Comparison of ENCODE assay signal across 9 cellular contexts in the genomic region with DNA sequence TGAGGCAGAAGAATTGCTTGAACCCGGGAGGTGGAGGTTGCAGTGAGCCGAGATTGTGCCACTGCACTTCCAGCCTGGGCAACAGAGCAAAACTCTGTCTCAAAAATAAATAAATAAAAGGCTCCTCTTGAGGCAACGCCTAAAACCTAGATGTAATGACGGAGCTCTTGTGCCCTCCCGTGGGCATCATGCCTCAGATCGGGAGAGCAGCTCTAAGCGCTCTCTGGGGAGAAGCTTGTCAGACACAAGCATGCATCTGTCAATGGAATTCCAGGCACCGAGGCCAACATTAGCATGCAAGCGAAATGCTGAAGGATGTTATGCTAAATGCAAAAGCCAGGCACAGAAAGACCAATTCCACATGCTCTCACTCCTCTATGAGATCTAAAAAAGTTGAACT. TPM values are rescaled to one million over a fixed set of nuclear protein-coding genes. Genes with fewer than 3 reads are reported as not detected.
DNase-seq lines count a peak whose midpoint lies in the region; ATAC-seq and TF ChIP-seq lines count a peak whose summit lies in the region.
"Had no signal": no experiment of that assay in that cellular context is flagged by ENCODE, and none has a peak within 500 bp of the region (broad histone marks: within the 10 kb centered on the region; RNA-seq: fewer than 3 reads in every experiment).

No MANE protein-coding gene starts in this region.

- peak; percentile 54 for DNase-seq in ACHN
- no peak for DNase-seq in Panc1 (ENCODE audit: low read depth, low spot score)
- DNase-seq in posterior cingulate gyrus, result peak; percentile 41 to 96 (median 74)
- no peak for DNase-seq in OCI-M2 (lab: John Stamatoyannopoulos, UW; ENCODE audit: unreplicated experiment)

- H3K36me3 ChIP-seq in Panc1 (ENCODE audit: control insufficient read depth, insufficient read depth, low read length), result no peaks in the 10 kb centered on the region

- POLR2A ChIA-PET in Panc1 (lab: Charles Lee), result interaction anchor here (0.6 kb wide), 2 partner anchors 279 to 442 kb away, joined by 5 read pairs; no protein-coding TSS in a partner anchor

- H3K9me3 ChIP-seq in Panc1 (ENCODE audit: control insufficient read depth, insufficient read depth, low read depth, low read length), result peaks cover 4% of the 10 kb centered on the region; the same call in 1 of the 2 replicates

- peak; percentile 89 for ATAC-seq in Panc1
- ATAC-seq in esophagus mucosa, result peak; percentile 78
- ATAC-seq in GM18519 (IDR thresholded peaks at IDR 0.05; ENCODE audit: low FRiP score, unreplicated experiment), result no peak
- no peak for ATAC-seq in HG03469 (IDR thresholded peaks at IDR 0.05; ENCODE audit: unreplicated experiment)

- H3K4me3 ChIP-seq in Panc1 (ENCODE audit: low read depth in 2 of 2, low read length in 2 of 2), result no peak overlapping the region
- H3K4me3 ChIP-seq: skin epidermis had no signal

- H3K27ac ChIP-seq in Panc1 (ENCODE audit: low read length), result peak overlapping the region; percentile 67
- H3K27ac ChIP-seq: skin epidermis had no signal

- intact Hi-C loops in Panc1 (cut with micrococcal nuclease; ENCODE audit: unreplicated experiment) (no loop called here), posterior cingulate gyrus (cut with DNase I) (loop anchor here (2.0 to 5.0 kb wide), 2 partner anchors 101 to 122 kb away; no protein-coding TSS in a partner anchor)

- in situ Hi-C loops in ACHN (cut with HindIII; ENCODE audit: low pct_ligation_motif_present, low pct_unique_long_range_greater_than_20kb, low sequenced_read_pairs) (no loop called here), Panc1 (cut with HindIII; ENCODE audit: low pct_unique_long_range_greater_than_20kb, low sequenced_read_pairs) (no loop called here)

- peaks cover 9% of the 10 kb centered on the region; the same call in 1 of the 2 replicates for H3K4me1 ChIP-seq in Panc1 (ENCODE audit: control insufficient read depth, insufficient read depth, low read length)

- TF ChIP-seq CTCF in LNCAP (IDR thresholded peaks at IDR 0.05) (peak; percentile 27; the same call in 1 of the 2 replicates), Panc1 (IDR thresholded peaks at IDR 0.05) (peak; percentile 73)

- CTCF ChIA-PET in Panc1 (lab: Charles Lee), result interaction anchor here (0.7 to 1.0 kb wide), 2 partner anchors 118 to 121 kb away, joined by 3 to 4 read pairs; no protein-coding TSS in a partner anchor

- no peaks in the 10 kb centered on the region for H3K27me3 ChIP-seq in Panc1 (ENCODE audit: control insufficient read depth, insufficient read depth, low read length)

- BruUV-seq in Panc1 (replicated peaks; lab: Mats Ljungman, UMichigan), result no TSS peak

RNA-seq across cellular contexts. Expression of gene MRI1, which starts 45.6 kb away (rescaled TPM):
- total RNA-seq in Panc1 (2021; ENCODE audit: unreplicated experiment) (19.5 TPM), esophagus mucosa (22.4 TPM)
- polyA plus RNA-seq in Panc1 (2012; ENCODE audit: insufficient read length), result 18.0 TPM

RNA-seq across cellular contexts. Expression of gene C19orf53, which starts 55.5 kb away (rescaled TPM):
- 97.2 TPM for total RNA-seq in Panc1 (2021; ENCODE audit: unreplicated experiment)
- 244 TPM for polyA plus RNA-seq in Panc1 (2012; ENCODE audit: insufficient read length)
- 60.2 TPM for total RNA-seq in esophagus mucosa

Comparison
In these comparisons a context has a peak if more than half of its experiments do, and no peak if none do; other contexts are left out.
1. DNase-seq: peak in ACHN (single experiment) and posterior cingulate gyrus (10 of 10); none in Panc1 (single experiment) and OCI-M2 (single experiment).
2. ATAC-seq: peak in Panc1 (single experiment) and esophagus mucosa (single experiment); none in GM18519 (single experiment) and HG03469 (single experiment).